17 cellular contexts compared by ENCODE assay signal in the genomic region with DNA sequence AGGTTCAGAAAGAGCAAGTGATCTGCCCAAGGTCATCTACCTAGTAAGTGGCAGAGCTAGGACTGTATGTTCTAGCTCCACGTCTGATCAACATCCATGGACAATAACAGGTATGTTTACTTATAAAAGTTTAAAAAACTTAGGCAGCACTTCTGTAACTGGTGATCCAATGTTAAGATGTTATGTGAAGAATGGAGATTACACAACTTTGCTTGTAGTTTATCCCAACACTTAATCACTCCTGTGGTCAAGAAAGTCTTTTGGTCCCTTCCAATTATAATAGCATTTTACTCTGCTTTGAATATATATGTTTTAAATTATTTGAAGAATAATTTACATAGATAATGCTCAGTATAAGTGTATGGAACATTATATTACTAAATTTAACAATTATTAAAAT. TPM values are rescaled to one million over a fixed set of nuclear protein-coding genes. Genes with fewer than 3 reads are reported as not detected.
DNase-seq lines count a peak whose midpoint lies in the region; ATAC-seq, FAIRE-seq and TF ChIP-seq lines count a peak whose summit lies in the region.
"Had no signal": no experiment of that assay in that cellular context is flagged by ENCODE, and none has a peak within 500 bp of the region (broad histone marks: within the 10 kb centered on the region; RNA-seq: fewer than 3 reads in every experiment).

No MANE protein-coding gene starts in this region.

- no peak overlapping the region for H3K27ac ChIP-seq in A549

- FAIRE-seq in A549 (lab: Jason Lieb, UNC) (no peak), GM19239 (lab: Jason Lieb, UNC) (peak; percentile 87)
- FAIRE-seq: bronchial epithelial cell, endometrium had no signal

- no peak overlapping the region for H3K4me3 ChIP-seq in A549
- H3K4me3 ChIP-seq: lung, tibial artery had no signal

- no peaks in the 10 kb centered on the region for H3K9me3 ChIP-seq in A549
- H3K9me3 ChIP-seq: tibial artery had no signal

- DNase-seq in A549 (ENCODE audit: low read depth in 1 of 2, low spot score in 1 of 2) (no peak), GM19239 (ENCODE audit: insufficient read length, low spot score) (no peak), amniotic epithelial cell (ENCODE audit: low read depth) (peak; percentile 84), kidney glomerular epithelial cell (lab: John Stamatoyannopoulos, UW) (peak; percentile 21), OCI-M2 (lab: John Stamatoyannopoulos, UW; ENCODE audit: unreplicated experiment) (no peak), omental fat pad (ENCODE audit: low spot score) (no peak), cerebellar cortex (ENCODE audit: low spot score) (no peak)
- no peak for DNase-seq in activated CD4-positive, alpha-beta T cell treated with anti-CD3 and anti-CD28 coated beads for 1 hour
- DNase-seq: activated CD4-positive, alpha-beta T cell treated with anti-CD3 and anti-CD28 coated beads, Interleukin-2, amount 10 ng/mL, durations not matched to agents 7 days and 5 days; NCI-H187; NCI-H82; Right ventricle myocardium superior; T-helper 9 cell; tibial artery had no signal

- TF ChIP-seq RAD21 in A549 (conservative IDR thresholded peaks at IDR 0.05 in 1 of 2, IDR thresholded peaks at IDR 0.05 in 1 of 2) = no peak

- ATAC-seq in A549 (no peak), omental fat pad (ENCODE audit: low FRiP score) (no peak)

- peaks cover 34% of the 10 kb centered on the region; the same call in 2 of the 3 replicates for H3K4me1 ChIP-seq in A549

- TF ChIP-seq CTCF in A549 (IDR thresholded peaks at IDR 0.05) (no peak), omental fat pad (IDR thresholded peaks at IDR 0.05) (no peak)

- TF ChIP-seq POLR2A in A549 (IDR thresholded peaks at IDR 0.05; ENCODE audit: low read length) = no peak

- peak overlapping the region; percentile 84 for H3K4me2 ChIP-seq in A549

- CTCF ChIA-PET in A549 (lab: Yijun Ruan, JAX) = no interaction called here

- 65% methylated on average over 1 of the region's 1 CpG for WGBS in A549 (ENCODE audit: missing lambda C conversion rate)

- POLR2A ChIA-PET in A549 (lab: Yijun Ruan, JAX) = interaction anchor here (1.3 kb wide), 1 partner anchor 75 kb away, joined by 8 read pairs; the partner anchor contains the start of gene EPM2A

- TF ChIP-seq EP300 in A549 (IDR thresholded peaks at IDR 0.05) = no peak

TF ChIP-seq in A549, 52 proteins besides CTCF, POLR2A, EP300 and RAD21:
- no peak for TF ChIP-seq NPAS2 (CRISPR knock-in tag; IDR thresholded peaks at IDR 0.05; ENCODE audit: borderline replicate concordance)
- TF ChIP-seq POLR2AphosphoS2 (conservative IDR thresholded peaks at IDR 0.05; ENCODE audit: low read length) = no peak
- no peak for TF ChIP-seq JUNB (IDR thresholded peaks at IDR 0.05)
- TF ChIP-seq RFX5 (IDR thresholded peaks at IDR 0.05) = no peak
- no peak for TF ChIP-seq BHLHE40 (IDR thresholded peaks at IDR 0.05; ENCODE audit: low read depth, low read length)
- TF ChIP-seq FOXS1 (CRISPR knock-in tag; IDR thresholded peaks at IDR 0.05) = no peak
- no peak for TF ChIP-seq REST (IDR thresholded peaks at IDR 0.05)
- no peak for TF ChIP-seq CHD4 (IDR thresholded peaks at IDR 0.05; ENCODE audit: borderline replicate concordance)
- TF ChIP-seq, protein P1, sequence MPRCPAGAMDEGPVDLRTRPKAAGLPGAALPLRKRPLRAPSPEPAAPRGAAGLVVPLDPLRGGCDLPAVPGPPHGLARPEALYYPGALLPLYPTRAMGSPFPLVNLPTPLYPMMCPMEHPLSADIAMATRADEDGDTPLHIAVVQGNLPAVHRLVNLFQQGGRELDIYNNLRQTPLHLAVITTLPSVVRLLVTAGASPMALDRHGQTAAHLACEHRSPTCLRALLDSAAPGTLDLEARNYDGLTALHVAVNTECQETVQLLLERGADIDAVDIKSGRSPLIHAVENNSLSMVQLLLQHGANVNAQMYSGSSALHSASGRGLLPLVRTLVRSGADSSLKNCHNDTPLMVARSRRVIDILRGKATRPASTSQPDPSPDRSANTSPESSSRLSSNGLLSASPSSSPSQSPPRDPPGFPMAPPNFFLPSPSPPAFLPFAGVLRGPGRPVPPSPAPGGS (IDR thresholded peaks at IDR 0.05) = no peak
- TF ChIP-seq, protein P2, sequence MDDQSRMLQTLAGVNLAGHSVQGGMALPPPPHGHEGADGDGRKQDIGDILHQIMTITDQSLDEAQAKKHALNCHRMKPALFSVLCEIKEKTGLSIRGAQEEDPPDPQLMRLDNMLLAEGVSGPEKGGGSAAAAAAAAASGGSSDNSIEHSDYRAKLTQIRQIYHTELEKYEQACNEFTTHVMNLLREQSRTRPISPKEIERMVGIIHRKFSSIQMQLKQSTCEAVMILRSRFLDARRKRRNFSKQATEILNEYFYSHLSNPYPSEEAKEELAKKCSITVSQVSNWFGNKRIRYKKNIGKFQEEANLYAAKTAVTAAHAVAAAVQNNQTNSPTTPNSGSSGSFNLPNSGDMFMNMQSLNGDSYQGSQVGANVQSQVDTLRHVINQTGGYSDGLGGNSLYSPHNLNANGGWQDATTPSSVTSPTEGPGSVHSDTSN (IDR thresholded peaks at IDR 0.05) = no peak
- no peak for TF ChIP-seq TFCP2L1 (CRISPR knock-in tag; IDR thresholded peaks at IDR 0.05)
- no peak for TF ChIP-seq HDAC2 (IDR thresholded peaks at IDR 0.05)
- no peak for TF ChIP-seq HEYL (CRISPR knock-in tag; IDR thresholded peaks at IDR 0.05)
- no peak for TF ChIP-seq ESRRA (IDR thresholded peaks at IDR 0.05; ENCODE audit: borderline replicate concordance, low read length)
- TF ChIP-seq EHMT2 (IDR thresholded peaks at IDR 0.05; ENCODE audit: low read depth) = no peak
- no peak for TF ChIP-seq NFE2L2 (conservative IDR thresholded peaks at IDR 0.05; ENCODE audit: low read length)
- TF ChIP-seq ATOH8 (CRISPR knock-in tag; IDR thresholded peaks at IDR 0.05; ENCODE audit: low read depth) = no peak
- TF ChIP-seq RARB (CRISPR knock-in tag; IDR thresholded peaks at IDR 0.05) = no peak

RNA-seq across cellular contexts. Expression of gene FBXO30, which starts 4.8 kb away (rescaled TPM):
- 8.5 and 10.4 TPM in 2 replicates for polyA plus RNA-seq in A549 (2011; rRNA removed)
- polyA plus RNA-seq in A549 (2012; cell fraction: cytosol; rRNA removed) = 1.9 and 2.1 TPM in 2 replicates
- polyA plus RNA-seq in A549 (2012; cell fraction: nucleus; rRNA removed) = 1.5 and 2.5 TPM in 2 replicates
- 7.7 to 8.3 TPM (median 8.0 TPM) in 3 replicates for polyA plus RNA-seq in A549 (2017; fragmentation: RNase III; extraction: RNeasy Plus Mini Kit Qiagen cat#74134 plus additional on column Dnase treatment)
- polyA minus RNA-seq in A549 (2011; rRNA and poly(A)+ RNA removed) = 6.1 and 7.2 TPM in 2 replicates
- total RNA-seq in omental fat pad = 10 to 100 TPM in 2 of 4 donors, 1 to 10 TPM in 2; 7.2 to 12.6 (median 10.4) TPM

Comparison
In these comparisons a context has a peak if more than half of its experiments do, and no peak if none do; other contexts are left out.
1. DNase-seq: peak in amniotic epithelial cell (single experiment) and kidney glomerular epithelial cell (single experiment); none in A549 (0 of 2), GM19239 (single experiment), OCI-M2 (single experiment), omental fat pad (single experiment), activated CD4-positive, alpha-beta T cell treated with anti-CD3 and anti-CD28 coated beads for 1 hour (single experiment) and cerebellar cortex (single experiment).